ENCODE assay signal across 8 cellular contexts in genomic region chr22:21866821-21867527, GRCh38. TPM values are rescaled to one million over a fixed set of nuclear protein-coding genes. Genes with fewer than 3 reads are reported as not detected.
A peak's percentile ranks its signal among the peaks of the same experiment; 100 is the strongest.
DNase-seq lines count a peak whose midpoint lies in the region; ATAC-seq and TF ChIP-seq lines count a peak whose summit lies in the region.

No MANE protein-coding gene starts in this region.

- intact Hi-C loops in activated T-helper 1 cell treated with anti-CD3 and anti-CD28 coated beads, Interleukin-12 subunit alpha, Interleukin-12 subunit beta, Interleukin-2, Interleukin-4 antibody, amounts not matched to agents 30 ng/mL and 10 ng/mL and 1 ng/mL, durations not matched to agents 14 hours and 24 hours and 36 hours (cut with micrococcal nuclease), result loop anchor here (1.0 to 5.0 kb wide), 4 partner anchors 9 to 200 kb away; partner anchors contain the start of genes PPIL2 and PPM1F
- intact Hi-C loops in ovary (cut with DNase I), result no loop called here

- H3K4me3 ChIP-seq in KMS-11 (IDR thresholded peaks at IDR 0.05; ENCODE audit: insufficient read depth, low read depth, low read length) (no peak overlapping the region), ovary (peak overlapping the region; percentile 76)

- peaks cover 4% of the 10 kb centered on the region for H3K9me3 Mint-ChIP-seq in activated T-helper 1 cell treated with anti-CD3 and anti-CD28 coated beads, Interleukin-12 subunit alpha, Interleukin-12 subunit beta, Interleukin-2, Interleukin-4 antibody, amounts not matched to agents 30 ng/mL and 10 ng/mL and 1 ng/mL, durations not matched to agents 14 hours and 24 hours and 36 hours

- ATAC-seq in GM19455 (IDR thresholded peaks at IDR 0.05; ENCODE audit: unreplicated experiment) (peak; percentile 26), GM18519 (IDR thresholded peaks at IDR 0.05; ENCODE audit: low FRiP score, unreplicated experiment) (no peak)

- H3K27me3 ChIP-seq in KMS-11 (ENCODE audit: insufficient read depth, low read depth) (no peaks in the 10 kb centered on the region), ovary (no peaks in the 10 kb centered on the region)

- peaks cover 49% of the 10 kb centered on the region for H3K79me2 ChIP-seq in KMS-11 (ENCODE audit: insufficient read depth, low read depth)

- H3K9ac ChIP-seq in KMS-11, result peak overlapping the region; percentile 54; the same call in 1 of the 2 replicates

- H4K20me1 ChIP-seq in KMS-11 (ENCODE audit: insufficient read depth), result peaks cover 6% of the 10 kb centered on the region

- TF ChIP-seq POLR2A in ovary (IDR thresholded peaks at IDR 0.05), result no peak

- peaks cover 44% of the 10 kb centered on the region for H3K4me1 Mint-ChIP-seq in activated T-helper 1 cell treated with anti-CD3 and anti-CD28 coated beads, Interleukin-12 subunit alpha, Interleukin-12 subunit beta, Interleukin-2, Interleukin-4 antibody, amounts not matched to agents 30 ng/mL and 10 ng/mL and 1 ng/mL, durations not matched to agents 14 hours and 24 hours and 36 hours (ENCODE audit: low read depth)

- H3K4me1 ChIP-seq in KMS-11 (ENCODE audit: low read depth, poor library complexity, severe bottlenecking), result peaks cover 36% of the 10 kb centered on the region
- H3K4me1 ChIP-seq in ovary (ENCODE audit: insufficient read depth), result peaks cover 6% of the 10 kb centered on the region

- DNase-seq in Ammon's horn (ENCODE audit: low spot score) (peak; percentile 27), germinal center (ENCODE audit: low spot score) (peak; percentile 12), ovary (peak in 4 of 5 donors; percentile 11 to 52 (median 30)), T-helper 9 cell (no peak)
- peak; percentile 9 for DNase-seq in activated T-helper 1 cell treated with anti-CD3 and anti-CD28 coated beads, Interleukin-12 subunit alpha, Interleukin-12 subunit beta, Interleukin-2, Interleukin-4 antibody, amounts not matched to agents 30 ng/mL and 10 ng/mL and 1 ng/mL, durations not matched to agents 14 hours and 24 hours and 36 hours (ENCODE audit: low spot score)

- TF ChIP-seq EP300 in ovary (IDR thresholded peaks at IDR 0.05), result no peak

- peak overlapping the region; percentile 94 for H3K4me3 Mint-ChIP-seq in activated T-helper 1 cell treated with anti-CD3 and anti-CD28 coated beads, Interleukin-12 subunit alpha, Interleukin-12 subunit beta, Interleukin-2, Interleukin-4 antibody, amounts not matched to agents 30 ng/mL and 10 ng/mL and 1 ng/mL, durations not matched to agents 14 hours and 24 hours and 36 hours

- H3K27ac ChIP-seq in KMS-11 (peak overlapping the region; percentile 67), ovary (peak overlapping the region; percentile 23 to 73)

- WGBS in ovary, 3 donors, result 0% methylated on average over 34 to 92 of the region's 92 CpGs

- H3K27ac Mint-ChIP-seq in activated T-helper 1 cell treated with anti-CD3 and anti-CD28 coated beads, Interleukin-12 subunit alpha, Interleukin-12 subunit beta, Interleukin-2, Interleukin-4 antibody, amounts not matched to agents 30 ng/mL and 10 ng/mL and 1 ng/mL, durations not matched to agents 14 hours and 24 hours and 36 hours, result peak overlapping the region; percentile 91

- H3K36me3 ChIP-seq in KMS-11 (ENCODE audit: insufficient read depth) (no peaks in the 10 kb centered on the region), ovary (no peaks in the 10 kb centered on the region)

- peak overlapping the region; percentile 76 for H3K4me2 ChIP-seq in KMS-11

- TF ChIP-seq CTCF in KMS-11 (conservative IDR thresholded peaks at IDR 0.05; ENCODE audit: low read depth, low read length) (no peak), ovary (IDR thresholded peaks at IDR 0.05) (no peak)

- peak overlapping the region; percentile 74 for H2AFZ ChIP-seq in KMS-11 (ENCODE audit: low read depth)

- H3K27me3 Mint-ChIP-seq in activated T-helper 1 cell treated with anti-CD3 and anti-CD28 coated beads, Interleukin-12 subunit alpha, Interleukin-12 subunit beta, Interleukin-2, Interleukin-4 antibody, amounts not matched to agents 30 ng/mL and 10 ng/mL and 1 ng/mL, durations not matched to agents 14 hours and 24 hours and 36 hours (ENCODE audit: insufficient read depth), result peaks cover 8% of the 10 kb centered on the region

- no peaks in the 10 kb centered on the region for H3K9me3 ChIP-seq in ovary

- peaks cover 10% of the 10 kb centered on the region for H3K36me3 Mint-ChIP-seq in activated T-helper 1 cell treated with anti-CD3 and anti-CD28 coated beads, Interleukin-12 subunit alpha, Interleukin-12 subunit beta, Interleukin-2, Interleukin-4 antibody, amounts not matched to agents 30 ng/mL and 10 ng/mL and 1 ng/mL, durations not matched to agents 14 hours and 24 hours and 36 hours (ENCODE audit: low read depth)

RNA-seq across cellular contexts. Expression of gene MAPK1, which starts 0.5 kb away (rescaled TPM):
- 80.2 and 91.3 TPM in 2 replicates for total RNA-seq in activated T-helper 1 cell treated with anti-CD3 and anti-CD28 coated beads, Interleukin-12 subunit alpha, Interleukin-12 subunit beta, Interleukin-2, Interleukin-4 antibody, amounts not matched to agents 30 ng/mL and 10 ng/mL and 1 ng/mL, durations not matched to agents 14 hours and 24 hours and 36 hours
- total RNA-seq in ovary, result 100 to 1,000 TPM in 3 of 7 donors, 10 to 100 TPM in 4; 37.1 to 125 (median 98.1) TPM
- polyA plus RNA-seq in ovary, result 100 to 1,000 TPM in 1 of 2 donors, 10 to 100 TPM in 1; 12.3 to 102 TPM
